ENCODE assay signal across 9 cellular contexts in genomic region chr14:66507181-66507721, GRCh38. TPM values are rescaled to one million over a fixed set of nuclear protein-coding genes. Genes with fewer than 3 reads are reported as not detected.
DNase-seq lines count a peak whose midpoint lies in the region; FAIRE-seq and TF ChIP-seq lines count a peak whose summit lies in the region.
"Had no signal": no experiment of that assay in that cellular context is flagged by ENCODE, and none has a peak within 500 bp of the region (broad histone marks: within the 10 kb centered on the region; RNA-seq: fewer than 3 reads in every experiment).

No MANE protein-coding gene starts in this region.

- FAIRE-seq in keratinocyte (lab: Jason Lieb, UNC): peak; percentile 69
- FAIRE-seq: colon had no signal

- H4K5ac ChIP-seq in H9 (ENCODE audit: insufficient read length, low read depth, low read length): no peak overlapping the region

- no peaks in the 10 kb centered on the region for H3K9me3 ChIP-seq in H9 (ENCODE audit: control insufficient read depth, low read depth, low read length)
- H3K9me3 ChIP-seq in keratinocyte (ENCODE audit: control insufficient read depth, low read depth, low read length): no peaks in the 10 kb centered on the region
- no peaks in the 10 kb centered on the region for H3K9me3 ChIP-seq in subcutaneous abdominal adipose tissue (ENCODE audit: control insufficient read depth in 5 of 5, low read length in 5 of 5)

- no peak overlapping the region for H2BK20ac ChIP-seq in H9 (ENCODE audit: low read depth, low read length, poor library complexity, severe bottlenecking)

- H3K14ac ChIP-seq in H9 (ENCODE audit: insufficient read depth, low read length): peak overlapping the region; percentile 7; the same call in 1 of the 2 replicates

- dilution Hi-C loops in keratinocyte (cut with MboI; ENCODE audit: extremely low pct_ligation_motif_present, low sequenced_read_pairs): no loop called here

- H3K27me3 Mint-ChIP-seq in H9 (ENCODE audit: low read depth): peaks cover 34% of the 10 kb centered on the region

- H3K4me2 ChIP-seq in H9 (ENCODE audit: insufficient read depth, insufficient read length, low read length) (peak overlapping the region; percentile 66), keratinocyte (ENCODE audit: control insufficient read depth, extremely low read depth, insufficient read depth, low read depth, low read length) (peak overlapping the region; percentile 99)

- H3K27me3 ChIP-seq in H9 (ENCODE audit: insufficient read depth, low read length) (no peaks in the 10 kb centered on the region; the same call in 1 of the 2 replicates), keratinocyte (ENCODE audit: control insufficient read depth, extremely low read depth, insufficient read depth, low read length) (no peaks in the 10 kb centered on the region), subcutaneous abdominal adipose tissue (ENCODE audit: control insufficient read depth in 5 of 5, insufficient read depth in 4 of 5, low read length in 5 of 5) (no peaks in the 10 kb centered on the region)

- H3K9ac ChIP-seq in H9 (ENCODE audit: extremely low read depth, insufficient read length, low read length) (peak overlapping the region; percentile 35), keratinocyte (ENCODE audit: control insufficient read depth, extremely low read depth, insufficient read depth, low read length) (peak overlapping the region; percentile 94), subcutaneous abdominal adipose tissue (ENCODE audit: low read length in 5 of 5) (peak overlapping the region; percentile 72 to 96 (median 86))

- H4K8ac ChIP-seq in H9 (replicated peaks; ENCODE audit: insufficient read length, low read depth, low read length): no peak overlapping the region

- H3K4me1 ChIP-seq in H9 (ENCODE audit: insufficient read depth, low read length) (no peaks in the 10 kb centered on the region), keratinocyte (ENCODE audit: control insufficient read depth, extremely low read depth, insufficient read depth, low read length) (peaks cover 17% of the 10 kb centered on the region), subcutaneous abdominal adipose tissue (ENCODE audit: control insufficient read depth in 5 of 5, insufficient read depth in 5 of 5, low read length in 5 of 5) (peaks cover 2 to 33% (median 24%) of the 10 kb centered on the region in 5 donors)

- H3K79me2 ChIP-seq in H9 (ENCODE audit: insufficient read depth, low read length) (no peaks in the 10 kb centered on the region; the same call in 1 of the 2 replicates), keratinocyte (ENCODE audit: control insufficient read depth, insufficient read depth, low read length) (peaks cover 31% of the 10 kb centered on the region)

- H3K4ac ChIP-seq in H9 (ENCODE audit: low read depth, low read length): no peak overlapping the region

- H3K4me3 ChIP-seq in keratinocyte (ENCODE audit: control insufficient read depth in 2 of 3, extremely low read depth in 1 of 3, insufficient read depth in 2 of 3, low read depth in 1 of 3, low read length in 3 of 3) (peak overlapping the region; percentile 87 to 99 (median 88)), subcutaneous abdominal adipose tissue (ENCODE audit: low read depth in 1 of 5, low read length in 5 of 5) (peak overlapping the region; percentile 83 to 100 (median 94))

- no peak overlapping the region for H3K27ac ChIP-seq in H9 (ENCODE audit: insufficient read length, low read depth, low read length)
- peak overlapping the region; percentile 94 for H3K27ac ChIP-seq in angular gyrus (ENCODE audit: low read depth, low read length)
- peak overlapping the region; percentile 93 for H3K27ac ChIP-seq in keratinocyte (ENCODE audit: control insufficient read depth, insufficient read depth, low read length)
- peak overlapping the region; percentile 75 for H3K27ac ChIP-seq in subcutaneous abdominal adipose tissue (ENCODE audit: low read depth, low read length)

- H3K36me3 Mint-ChIP-seq in H9 (ENCODE audit: insufficient read depth in 1 of 3, low read depth in 3 of 3): peaks cover 0 to 4% (median 0%) of the 10 kb centered on the region in 3 experiments; a peak in 3 of 7 replicates

- no peak overlapping the region for H2BK12ac ChIP-seq in H9 (ENCODE audit: insufficient read length, low read depth, low read length)

- H2AFZ ChIP-seq in H9 (ENCODE audit: low read length): no peak overlapping the region
- H2AFZ ChIP-seq in keratinocyte (ENCODE audit: control insufficient read depth, low read length): peak overlapping the region; percentile 100

- H2BK15ac ChIP-seq in H9 (ENCODE audit: low read depth, low read length): no peak overlapping the region

- H3K9me3 Mint-ChIP-seq in H9: no peaks in the 10 kb centered on the region; a peak in 1 of 5 replicates

- H3K36me3 ChIP-seq in keratinocyte (ENCODE audit: control insufficient read depth in 2 of 2, extremely low read depth in 1 of 2, insufficient read depth in 2 of 2, low read length in 2 of 2) (no peaks in the 10 kb centered on the region), subcutaneous abdominal adipose tissue (ENCODE audit: control insufficient read depth in 5 of 5, insufficient read depth in 5 of 5, low read length in 5 of 5) (no peaks in the 10 kb centered on the region)

- peak overlapping the region in 2 of 3 experiments; percentile 31 to 79; a peak in 3 of 7 replicates for H3K27ac Mint-ChIP-seq in H9

- WGBS in H9 (ENCODE audit: extremely low coverage, insufficient read length, low lambda C conversion rate): no CpG with 5 or more reads among the region's 23 CpGs

- H3K23me2 ChIP-seq in H9 (ENCODE audit: insufficient read length, low read depth, low read length, poor library complexity, severe bottlenecking): peaks cover 14% of the 10 kb centered on the region

- H2BK5ac ChIP-seq in H9 (ENCODE audit: insufficient read length, low read length): no peak overlapping the region

- H2AK5ac ChIP-seq in H9 (ENCODE audit: insufficient read length, low read length): no peak overlapping the region

- H4K91ac ChIP-seq in H9 (ENCODE audit: insufficient read length, low read depth, low read length): no peak overlapping the region

- H3K23ac ChIP-seq in H9 (ENCODE audit: insufficient read length, low read depth, low read length): no peak overlapping the region

- no peak overlapping the region for H3K56ac ChIP-seq in H9 (ENCODE audit: insufficient read length, low read depth, low read length)

- TF ChIP-seq CTCF in H9 (conservative IDR thresholded peaks at IDR 0.05): no peak
- TF ChIP-seq CTCF in keratinocyte (optimal IDR thresholded peaks at IDR 0.05 in 1 of 3, IDR thresholded peaks at IDR 0.05 in 1 of 3, conservative IDR thresholded peaks at IDR 0.05 in 1 of 3; ENCODE audit: extremely low read depth in 1 of 3, insufficient read depth in 2 of 3, low read length in 3 of 3): no peak

- no peaks in the 10 kb centered on the region for H3K79me1 ChIP-seq in H9 (ENCODE audit: insufficient read depth, low read depth, low read length, poor library complexity, severe bottlenecking)

- no peaks in the 10 kb centered on the region for H3K9me1 ChIP-seq in keratinocyte (ENCODE audit: control insufficient read depth, extremely low read depth, insufficient read depth, low read length)

- H3K4me3 Mint-ChIP-seq in H9: peak overlapping the region; percentile 89 to 97

- H4K20me1 ChIP-seq in H9 (ENCODE audit: control insufficient read depth, insufficient read depth, insufficient read length): no peaks in the 10 kb centered on the region
- peaks cover 4% of the 10 kb centered on the region for H4K20me1 ChIP-seq in keratinocyte (ENCODE audit: control insufficient read depth, extremely low read depth, insufficient read depth, low read length)

- no peak overlapping the region for H3K18ac ChIP-seq in H9 (ENCODE audit: insufficient read length, low read depth, low read length)

- no peak overlapping the region for H2BK120ac ChIP-seq in H9 (ENCODE audit: low read depth, low read length, poor library complexity, severe bottlenecking)

- H3T11ph ChIP-seq in H9 (ENCODE audit: low read length): no peak overlapping the region

- H3K4me1 Mint-ChIP-seq in H9: peaks cover 13 to 14% of the 10 kb centered on the region in 2 experiments; a peak in 3 of 4 replicates

- DNase-seq in NCI-H1417 (lab: John Stamatoyannopoulos, UW): peak in 2 of 3 experiments; percentile 85 to 86
- DNase-seq in NCI-H1417 treated with DMSO at 0.1 percent for 48 hours (lab: John Stamatoyannopoulos, UW): no peak
- DNase-seq in H9: no peak
- peak; percentile 36 for DNase-seq in NCI-H1694 (lab: John Stamatoyannopoulos, UW)
- DNase-seq in keratinocyte (ENCODE audit: low read depth, low spot score): no peak
- DNase-seq in DMS114 treated with DMSO at 0.1 percent for 48 hours (lab: John Stamatoyannopoulos, UW; ENCODE audit: unreplicated experiment): no peak

RNA-seq across cellular contexts. Expression of gene GPHN, which starts 0.7 kb away (rescaled TPM):
- 13.9 and 16.1 TPM in 2 replicates for total RNA-seq in H9 (2021)
- polyA plus RNA-seq in keratinocyte: 11.1 to 20.3 TPM (median 17.6 TPM) in 3 replicates
- 26.9 TPM for polyA plus RNA-seq in keratinocyte (2011; ENCODE audit: low read depth)
- 11.9 and 17.7 TPM in 2 replicates for polyA plus RNA-seq in keratinocyte (2011; cell fraction: cytosol; rRNA removed)
- polyA plus RNA-seq in keratinocyte (2011; cell fraction: nucleus; rRNA removed): 14.4 and 16.6 TPM in 2 replicates
- polyA plus RNA-seq in keratinocyte (2012; ENCODE audit: low replicate concordance): 15.1 and 21.1 TPM in 2 replicates
- 36.5 to 58.1 TPM (median 41.9 TPM) in 3 replicates for polyA minus RNA-seq in keratinocyte
- polyA minus RNA-seq in keratinocyte (2011; cell fraction: cytosol; rRNA and poly(A)+ RNA removed): 30.1 TPM
- polyA minus RNA-seq in keratinocyte (2011; cell fraction: nucleus; rRNA and poly(A)+ RNA removed): 32.5 and 52.6 TPM in 2 replicates

RNA-seq across cellular contexts. Expression of gene CCDC196, which starts 21.1 kb away (rescaled TPM):
- not detected in 2 replicates for total RNA-seq in H9 (2021)
- polyA plus RNA-seq in keratinocyte: not detected in 3 replicates
- polyA plus RNA-seq in keratinocyte (2011; ENCODE audit: low read depth): not detected
- not detected in 2 replicates for polyA plus RNA-seq in keratinocyte (2011; cell fraction: cytosol; rRNA removed)
- not detected in 2 replicates for polyA plus RNA-seq in keratinocyte (2011; cell fraction: nucleus; rRNA removed)
- polyA plus RNA-seq in keratinocyte (2012; ENCODE audit: low replicate concordance): not detected in 2 replicates
- polyA minus RNA-seq in keratinocyte: not detected in 3 replicates
- polyA minus RNA-seq in keratinocyte (2011; cell fraction: cytosol; rRNA and poly(A)+ RNA removed): not detected
- not detected in 2 replicates for polyA minus RNA-seq in keratinocyte (2011; cell fraction: nucleus; rRNA and poly(A)+ RNA removed)

Comparison
In these comparisons a context has a peak if more than half of its experiments do, and no peak if none do; other contexts are left out.
1. DNase-seq: peak in NCI-H1417 (2 of 3) and NCI-H1694 (single experiment); none in NCI-H1417 treated with DMSO at 0.1 percent for 48 hours (single experiment), H9 (single experiment), keratinocyte (single experiment) and DMS114 treated with DMSO at 0.1 percent for 48 hours (single experiment).
2. H3K9ac ChIP-seq: peak in every context shown above with its lines; median percentile 94 in keratinocyte; 86 in subcutaneous abdominal adipose tissue; 35 in H9.